28 cellular contexts compared by ENCODE assay signal in the genomic region with DNA sequence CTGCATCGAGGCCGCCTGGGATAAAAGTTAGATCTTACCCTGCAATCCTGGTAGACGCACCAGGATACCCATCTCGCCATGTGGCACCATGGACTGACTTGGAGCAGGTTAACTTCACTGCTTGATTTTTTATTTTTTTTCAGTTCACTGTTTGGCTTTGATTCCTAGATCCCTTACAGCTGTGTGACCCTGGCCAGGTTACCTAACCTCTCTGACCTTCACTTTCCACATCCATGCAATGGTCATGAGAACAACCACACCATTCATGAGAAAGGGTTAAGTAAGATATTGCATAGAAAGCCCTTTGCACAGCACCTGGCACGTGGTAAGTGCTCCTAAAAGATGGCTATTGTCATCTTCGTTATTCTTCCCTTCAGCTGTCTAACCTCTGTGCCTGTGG.
"Had no signal": no experiment of that assay in that cellular context is flagged by ENCODE, and none has a peak within 500 bp of the region (broad histone marks: within the 10 kb centered on the region; RNA-seq: fewer than 3 reads in every experiment).

No MANE protein-coding gene starts in this region.

- ATAC-seq: gastroesophageal sphincter; heart right ventricle; left cardiac atrium; naive thymus-derived CD4-positive, alpha-beta T cell; stimulated activated effector memory CD8-positive, alpha-beta T cell treated with anti-CD3 and anti-CD28 coated beads, Interleukin-12 subunit alpha, Interleukin-12 subunit beta, amount 100 ng/mL, for 72 hours had no signal

- H3K4me3 ChIP-seq: coronary artery, esophagus muscularis mucosa, gastroesophageal sphincter, heart right ventricle, left lung, neural progenitor cell, prostate gland, right atrium auricular region, sigmoid colon, testis, tibial artery, upper lobe of left lung had no signal

- DNase-seq: dermis blood vessel endothelial cell; effector memory CD4-positive, alpha-beta T cell; foreskin keratinocyte; heart right ventricle; hippocampal formation; left cardiac atrium; left lung; mesenchymal stem cell; midbrain; naive thymus-derived CD4-positive, alpha-beta T cell; sigmoid colon; stimulated activated CD4-positive, alpha-beta T cell treated with anti-CD3 and anti-CD28 coated beads, Interleukin-2, amount 100 ng/mL, for 24 hours; stimulated activated CD4-positive, alpha-beta T cell treated with anti-CD3 and anti-CD28 coated beads, Interleukin-4, amount 100 ng/mL, for 24 hours; stimulated activated naive CD4-positive, alpha-beta T cell treated with Interleukin-2 at 50 U/mL for 16 hours; stomach; testis; tibial artery had no signal

- H3K9me3 ChIP-seq: left lung, prostate gland, stomach, testis, tibial artery, upper lobe of left lung had no signal

- H3K4me3 Mint-ChIP-seq: naive thymus-derived CD4-positive, alpha-beta T cell; nephron; neural progenitor cell; stimulated activated effector memory CD8-positive, alpha-beta T cell treated with anti-CD3 and anti-CD28 coated beads, Interleukin-12 subunit alpha, Interleukin-12 subunit beta, amount 100 ng/mL, for 72 hours had no signal

- FAIRE-seq: endothelial cell of umbilical vein, islet of Langerhans had no signal

- H3K27ac ChIP-seq: coronary artery, esophagus muscularis mucosa, foreskin keratinocyte, gastroesophageal sphincter, heart right ventricle, left lung, neural progenitor cell, prostate gland, right atrium auricular region, sigmoid colon, testis, tibial artery, upper lobe of left lung had no signal

- H3K36me3 Mint-ChIP-seq: naive thymus-derived CD4-positive, alpha-beta T cell; neural progenitor cell; stimulated activated effector memory CD8-positive, alpha-beta T cell treated with anti-CD3 and anti-CD28 coated beads, Interleukin-12 subunit alpha, Interleukin-12 subunit beta, amount 100 ng/mL, for 72 hours had no signal

- H3K36me3 ChIP-seq: esophagus muscularis mucosa, gastroesophageal sphincter, heart right ventricle, left lung, neural progenitor cell, prostate gland, right atrium auricular region, sigmoid colon, stomach, tibial artery, upper lobe of left lung had no signal

- H3K4me1 Mint-ChIP-seq: naive thymus-derived CD4-positive, alpha-beta T cell; stimulated activated effector memory CD8-positive, alpha-beta T cell treated with anti-CD3 and anti-CD28 coated beads, Interleukin-12 subunit alpha, Interleukin-12 subunit beta, amount 100 ng/mL, for 72 hours had no signal

- H3K27me3 ChIP-seq: neural progenitor cell, right atrium auricular region, sigmoid colon, stomach, testis, upper lobe of left lung had no signal

- H3K9ac ChIP-seq: neural progenitor cell had no signal

- H3K4me1 ChIP-seq: esophagus muscularis mucosa, gastroesophageal sphincter, heart right ventricle, left lung, right atrium auricular region, sigmoid colon, testis, tibial artery had no signal

- H3K27ac Mint-ChIP-seq: naive thymus-derived CD4-positive, alpha-beta T cell; stimulated activated effector memory CD8-positive, alpha-beta T cell treated with anti-CD3 and anti-CD28 coated beads, Interleukin-12 subunit alpha, Interleukin-12 subunit beta, amount 100 ng/mL, for 72 hours had no signal

- H3K4me2 ChIP-seq: neural progenitor cell had no signal
